ENCODE assay signal across 8 cellular contexts in the genomic region with DNA sequence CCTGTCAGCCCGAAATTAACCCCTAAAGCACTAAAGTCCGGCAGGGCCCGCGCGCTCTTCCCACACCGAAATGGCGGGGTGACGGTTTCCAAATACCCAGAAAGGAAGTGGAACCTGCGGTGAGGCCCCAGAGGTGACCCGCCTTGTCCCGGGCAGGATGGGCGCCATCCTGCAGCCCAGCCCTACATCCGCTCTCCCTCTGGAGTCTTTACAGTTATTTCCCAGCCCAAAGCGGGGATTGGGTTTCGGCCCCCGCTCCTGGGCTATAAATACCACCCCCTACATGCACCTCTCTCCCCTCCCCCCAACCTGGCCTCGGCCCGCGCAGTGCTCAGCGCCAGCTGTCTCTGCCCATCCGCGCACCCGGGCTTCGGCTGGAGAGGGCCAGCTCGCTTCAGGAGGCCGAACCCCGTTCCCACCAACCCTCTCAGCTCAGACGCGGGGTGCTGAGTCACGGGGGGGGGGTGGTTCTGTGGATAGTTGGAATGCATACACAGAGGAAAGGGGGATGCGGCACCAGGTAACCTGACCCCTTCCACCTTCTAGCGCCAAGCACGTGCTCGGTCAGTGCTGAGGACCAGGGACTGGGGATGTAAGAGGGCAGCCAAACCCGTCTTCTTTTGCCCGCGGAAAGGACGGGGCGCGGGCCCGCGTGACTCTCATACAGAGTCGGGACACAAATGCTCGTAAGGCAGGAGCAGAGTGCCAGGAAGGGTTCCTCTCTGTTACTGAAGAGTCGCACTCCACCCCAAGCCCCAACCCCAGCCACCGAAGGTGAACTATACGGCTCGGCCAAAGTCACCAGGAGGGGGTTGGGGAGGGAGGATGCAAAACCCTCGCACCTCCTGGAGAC. TPM values are rescaled to one million over a fixed set of nuclear protein-coding genes. Genes with fewer than 3 reads are reported as not detected.
DNase-seq lines count a peak whose midpoint lies in the region; ATAC-seq and TF ChIP-seq lines count a peak whose summit lies in the region.

A gene (plus strand): TSS at position 344 of the 853 bp plus-strand sequence. CDS start 165 bp downstream, at position 509.

- intact Hi-C loops in HCT116 (cut with micrococcal nuclease) = loop anchor here (2.0 kb wide), 1 partner anchor 42 kb away; no protein-coding TSS in a partner anchor

- peak within 1 kb of the TSS; percentile 77 for H3K9ac ChIP-seq in HCT116 (ENCODE audit: low read length)

- peaks cover 59% of the 10 kb centered on the region for H3K4me1 Mint-ChIP-seq in activated T-cell treated with anti-CD3 and anti-CD28 coated beads, Interleukin-2, amount 50 U/mL, for 4 hours (ENCODE audit: low read depth)
- peaks cover 49% of the 10 kb centered on the region for H3K4me1 Mint-ChIP-seq in nephron

- H2AFZ ChIP-seq in HCT116 (ENCODE audit: low read depth, low read length, poor library complexity, severe bottlenecking) = peak within 1 kb of the TSS; percentile 74

- RAD21 ChIA-PET in HCT116 (lab: Charles Lee; ENCODE audit: low non-redundant PET in 1 of 2, low total read pairs in 2 of 2, uncharacterized antibody in 2 of 2, unreplicated experiment in 2 of 2) = interaction anchor here (0.7 kb wide), 2 partner anchors 21 to 128 kb away, joined by 4 to 5 read pairs; no protein-coding TSS in a partner anchor

- BruUV-seq in HCT116 (replicated peaks; lab: Mats Ljungman, UMichigan) = TSS peak; percentile 68

- 4% methylated on average over 49 of the region's 49 CpGs for whole genome bisulfite sequencing in urinary bladder

- H3K27me3 Mint-ChIP-seq in activated T-cell treated with anti-CD3 and anti-CD28 coated beads, Interleukin-2, amount 50 U/mL, for 4 hours (ENCODE audit: low read depth) = no peaks in the 10 kb centered on the region
- H3K27me3 Mint-ChIP-seq in nephron (ENCODE audit: low read depth) = peaks cover 63% of the 10 kb centered on the region

- TF ChIP-seq CTCF in HCT116 (IDR thresholded peaks at IDR 0.05 in 2 of 3, conservative IDR thresholded peaks at IDR 0.05 in 1 of 3; ENCODE audit: borderline replicate concordance in 1 of 3, insufficient read depth in 1 of 3, low read depth in 2 of 3, low read length in 2 of 3) (no peak), fibroblast of pulmonary artery (IDR thresholded peaks at IDR 0.05; ENCODE audit: low read length, missing control alignments) (no peak), nephron (IDR thresholded peaks at IDR 0.05; ENCODE audit: unreplicated experiment in 3 of 3) (no peak)

- H3K36me3 ChIP-seq in HCT116 (ENCODE audit: control insufficient read depth in 1 of 2, insufficient read depth in 2 of 2, low read length in 2 of 2) (peaks cover 0 to 3% of the 10 kb centered on the region in 2 experiments; a peak in 1 of 4 replicates), urinary bladder (ENCODE audit: insufficient read depth) (no peaks in the 10 kb centered on the region)

- no peaks in the 10 kb centered on the region for H3K9me3 ChIP-seq in HCT116 (ENCODE audit: control insufficient read depth in 1 of 2, insufficient read depth in 1 of 2, low read depth in 1 of 2, low read length in 2 of 2)

- H3K4me2 ChIP-seq in HCT116 (ENCODE audit: low read length) = peak within 1 kb of the TSS; percentile 97

- H3K4me1 ChIP-seq in HCT116 (ENCODE audit: control insufficient read depth in 1 of 2, insufficient read depth in 2 of 2, low read length in 2 of 2) (peaks cover 31 to 60% of the 10 kb centered on the region in 2 experiments), urinary bladder (ENCODE audit: insufficient read depth) (no peaks in the 10 kb centered on the region)

- TF ChIP-seq RAD21 in HCT116 (IDR thresholded peaks at IDR 0.05; ENCODE audit: low read depth) = no peak

- no peak for TF ChIP-seq POLR2A in HCT116 (IDR thresholded peaks at IDR 0.05; ENCODE audit: borderline replicate concordance, extremely low read depth, insufficient read depth, insufficient read length)

- H3K27ac ChIP-seq in HCT116 (ENCODE audit: low read depth, low read length) = peak within 1 kb of the TSS; percentile 55
- peak within 1 kb of the TSS; percentile 43 for H3K27ac ChIP-seq in urinary bladder (ENCODE audit: low read depth)

- H3K36me3 Mint-ChIP-seq in activated T-cell treated with anti-CD3 and anti-CD28 coated beads, Interleukin-2, amount 50 U/mL, for 4 hours (ENCODE audit: insufficient read depth) = peaks cover 29% of the 10 kb centered on the region
- no peaks in the 10 kb centered on the region for H3K36me3 Mint-ChIP-seq in nephron (ENCODE audit: low read depth)

- H3K9me2 ChIP-seq in HCT116 (ENCODE audit: insufficient read depth) = no peaks in the 10 kb centered on the region

- H3K27ac Mint-ChIP-seq in nephron = peak within 1 kb of the TSS; percentile 15 to 75 (median 45)

- H3K4me3 ChIP-seq in HCT116 (replicated peaks in 1 of 2; ENCODE audit: low read depth in 1 of 2, low read length in 2 of 2) (peak within 1 kb of the TSS; percentile 69 to 84), fibroblast of pulmonary artery (replicated peaks; ENCODE audit: low read depth, low read length) (peak within 1 kb of the TSS; percentile 65), urinary bladder (ENCODE audit: low read depth, low read length) (peak within 1 kb of the TSS; percentile 59)

- H3K27me3 ChIP-seq in HCT116 (ENCODE audit: insufficient read depth, low read length) = peaks cover 5% of the 10 kb centered on the region; the same call in 1 of the 2 replicates

- no peaks in the 10 kb centered on the region for H4K20me1 ChIP-seq in HCT116 (ENCODE audit: insufficient read depth)

- peaks cover 20% of the 10 kb centered on the region; the same call in 1 of the 2 replicates for H3K79me2 ChIP-seq in HCT116 (ENCODE audit: insufficient read depth, low read length)

- POLR2A ChIA-PET in HCT116 (lab: Charles Lee) = interaction anchor here (0.6 to 2.0 kb wide), 8 partner anchors 8 to 302 kb away, joined by 3 to 7 read pairs (median 4); a partner anchor contains a TSS

- peak within 1 kb of the TSS; percentile 86 for H3K4me3 Mint-ChIP-seq in activated T-cell treated with anti-CD3 and anti-CD28 coated beads, Interleukin-2, amount 50 U/mL, for 4 hours
- peak within 1 kb of the TSS; percentile 77 to 83 (median 77) for H3K4me3 Mint-ChIP-seq in nephron

- peak; percentile 46 for DNase-seq in GF-D8 (lab: John Stamatoyannopoulos, UW)
- DNase-seq in HCT116 (ENCODE audit: low read depth, low spot score) = no peak
- peak; percentile 31 for DNase-seq in NCI-H524 treated with DMSO at 0.1 percent for 48 hours (lab: John Stamatoyannopoulos, UW)
- DNase-seq in activated T-cell treated with anti-CD3 and anti-CD28 coated beads, Interleukin-2, amount 50 U/mL, for 4 hours = peak; percentile 36
- peak; percentile 24 for DNase-seq in fibroblast of pulmonary artery (ENCODE audit: low read depth)
- DNase-seq in cerebellar nuclear complex (lab: John Stamatoyannopoulos, UW) = no peak

- CTCF ChIA-PET in HCT116 (lab: Charles Lee) = interaction anchor here (0.7 to 2.3 kb wide), 5 partner anchors 24 to 42 kb away, joined by 3 to 8 read pairs (median 6); a partner anchor contains a TSS

- H3K9me3 Mint-ChIP-seq in activated T-cell treated with anti-CD3 and anti-CD28 coated beads, Interleukin-2, amount 50 U/mL, for 4 hours = no peaks in the 10 kb centered on the region
- no peaks in the 10 kb centered on the region for H3K9me3 Mint-ChIP-seq in nephron

- ATAC-seq in HCT116 = peak; percentile 40
- ATAC-seq in activated T-cell treated with anti-CD3 and anti-CD28 coated beads, Interleukin-2, amount 50 U/mL, for 4 hours = peak; percentile 15 to 16

TF ChIP-seq in HCT116, 20 proteins besides CTCF, POLR2A, EP300 and RAD21:
- no peak for TF ChIP-seq EZH2 (IDR thresholded peaks at IDR 0.05)
- TF ChIP-seq, protein P1, sequence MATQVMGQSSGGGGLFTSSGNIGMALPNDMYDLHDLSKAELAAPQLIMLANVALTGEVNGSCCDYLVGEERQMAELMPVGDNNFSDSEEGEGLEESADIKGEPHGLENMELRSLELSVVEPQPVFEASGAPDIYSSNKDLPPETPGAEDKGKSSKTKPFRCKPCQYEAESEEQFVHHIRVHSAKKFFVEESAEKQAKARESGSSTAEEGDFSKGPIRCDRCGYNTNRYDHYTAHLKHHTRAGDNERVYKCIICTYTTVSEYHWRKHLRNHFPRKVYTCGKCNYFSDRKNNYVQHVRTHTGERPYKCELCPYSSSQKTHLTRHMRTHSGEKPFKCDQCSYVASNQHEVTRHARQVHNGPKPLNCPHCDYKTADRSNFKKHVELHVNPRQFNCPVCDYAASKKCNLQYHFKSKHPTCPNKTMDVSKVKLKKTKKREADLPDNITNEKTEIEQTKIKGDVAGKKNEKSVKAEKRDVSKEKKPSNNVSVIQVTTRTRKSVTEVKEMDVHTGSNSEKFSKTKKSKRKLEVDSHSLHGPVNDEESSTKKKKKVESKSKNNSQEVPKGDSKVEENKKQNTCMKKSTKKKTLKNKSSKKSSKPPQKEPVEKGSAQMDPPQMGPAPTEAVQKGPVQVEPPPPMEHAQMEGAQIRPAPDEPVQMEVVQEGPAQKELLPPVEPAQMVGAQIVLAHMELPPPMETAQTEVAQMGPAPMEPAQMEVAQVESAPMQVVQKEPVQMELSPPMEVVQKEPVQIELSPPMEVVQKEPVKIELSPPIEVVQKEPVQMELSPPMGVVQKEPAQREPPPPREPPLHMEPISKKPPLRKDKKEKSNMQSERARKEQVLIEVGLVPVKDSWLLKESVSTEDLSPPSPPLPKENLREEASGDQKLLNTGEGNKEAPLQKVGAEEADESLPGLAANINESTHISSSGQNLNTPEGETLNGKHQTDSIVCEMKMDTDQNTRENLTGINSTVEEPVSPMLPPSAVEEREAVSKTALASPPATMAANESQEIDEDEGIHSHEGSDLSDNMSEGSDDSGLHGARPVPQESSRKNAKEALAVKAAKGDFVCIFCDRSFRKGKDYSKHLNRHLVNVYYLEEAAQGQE (IDR thresholded peaks at IDR 0.05; ENCODE audit: low read depth) = no peak
- TF ChIP-seq EGR1 (IDR thresholded peaks at IDR 0.05; ENCODE audit: low read depth) = no peak
- no peak for TF ChIP-seq CEBPB (IDR thresholded peaks at IDR 0.05; ENCODE audit: low read depth)
- no peak for TF ChIP-seq SIN3A (IDR thresholded peaks at IDR 0.05; ENCODE audit: low read depth)
- TF ChIP-seq CBX3 (IDR thresholded peaks at IDR 0.05; ENCODE audit: low read depth) = no peak

RNA-seq across cellular contexts. Expression of the gene that starts here (rescaled TPM):
- total RNA-seq in HCT116 (2021; ENCODE audit: unreplicated experiment) (not detected), urinary bladder (not detected)
- not detected in 2 replicates for polyA plus RNA-seq in HCT116 (2012)
- total RNA-seq in activated T-cell treated with anti-CD3 and anti-CD28 coated beads, Interleukin-2, amount 50 U/mL, for 4 hours = not detected
- not detected for polyA plus RNA-seq in urinary bladder

Comparison
In these comparisons a context has a peak if more than half of its experiments do, and no peak if none do; other contexts are left out.
1. Peak in ATAC-seq, H3K4me3 ChIP-seq, H3K27ac ChIP-seq, H3K9ac ChIP-seq and H3K4me2 ChIP-seq in HCT116; RNA of the gene not detected or under 1 TPM.
2. Peak in DNase-seq and ATAC-seq in activated T-cell treated with anti-CD3 and anti-CD28 coated beads, Interleukin-2, amount 50 U/mL, for 4 hours; RNA of the gene not detected or under 1 TPM.
3. DNase-seq: peak in GF-D8 (single experiment), NCI-H524 treated with DMSO at 0.1 percent for 48 hours (single experiment) and fibroblast of pulmonary artery (single experiment); none in HCT116 (single experiment) and cerebellar nuclear complex (0 of 2).
4. Peak in every context shown above with its lines, with median percentiles within 50 percentile points of each other: H3K4me3 ChIP-seq.